9 cellular contexts compared by ENCODE assay signal in genomic region chr1:201791775-201792166, GRCh38. TPM values are rescaled to one million over a fixed set of nuclear protein-coding genes. Genes with fewer than 3 reads are reported as not detected.
DNase-seq lines count a peak whose midpoint lies in the region; ATAC-seq and TF ChIP-seq lines count a peak whose summit lies in the region.
"Had no signal": no experiment of that assay in that cellular context is flagged by ENCODE, and none has a peak within 500 bp of the region (broad histone marks: within the 10 kb centered on the region; RNA-seq: fewer than 3 reads in every experiment).

No MANE protein-coding gene starts in this region.

- ATAC-seq in gastrocnemius medialis (no peak), HG02981 (IDR thresholded peaks at IDR 0.05; ENCODE audit: unreplicated experiment) (no peak), HG03520 (IDR thresholded peaks at IDR 0.05; ENCODE audit: unreplicated experiment) (no peak), HG03457 (IDR thresholded peaks at IDR 0.05; ENCODE audit: unreplicated experiment) (no peak)

- H3K4me1 ChIP-seq in gastrocnemius medialis: peaks cover 30 to 38% of the 10 kb centered on the region in 2 donors

- H3K9me3 ChIP-seq in gastrocnemius medialis: no peaks in the 10 kb centered on the region

- DNase-seq in GM03348 (ENCODE audit: low spot score) (peak; percentile 78), RPMI7951 (ENCODE audit: low read depth) (peak; percentile 70), fibroblast of villous mesenchyme (ENCODE audit: low read depth) (peak; percentile 85), gastrocnemius medialis (no peak), ACHN (no peak)
- DNase-seq: Karpas-422 had no signal

- H3K27me3 ChIP-seq in gastrocnemius medialis: no peaks in the 10 kb centered on the region

- no peaks in the 10 kb centered on the region for H3K36me3 ChIP-seq in gastrocnemius medialis

- TF ChIP-seq POLR2A in gastrocnemius medialis (IDR thresholded peaks at IDR 0.05): no peak

- intact Hi-C loops in gastrocnemius medialis (cut with DNase I; ENCODE audit: low total_unique reads): loop anchor here (5.0 kb wide), 1 partner anchor 259 kb away; no protein-coding TSS in a partner anchor

- H3K4me3 ChIP-seq in fibroblast of villous mesenchyme (ENCODE audit: low read depth, low read length): no peak overlapping the region
- H3K4me3 ChIP-seq in gastrocnemius medialis: no peak overlapping the region

- TF ChIP-seq CTCF in fibroblast of villous mesenchyme (IDR thresholded peaks at IDR 0.05; ENCODE audit: insufficient read depth, low read depth, low read length): no peak
- TF ChIP-seq CTCF in gastrocnemius medialis (IDR thresholded peaks at IDR 0.05 in 4 of 5, conservative IDR thresholded peaks at IDR 0.05 in 1 of 5): no peak

- in situ Hi-C loops in gastrocnemius medialis (cut with MboI; ENCODE audit: low sequenced_read_pairs in 4 of 4): loop anchor here in 3 of 4 donors (5.0 to 10.0 kb wide), 3 partner anchors 227 to 234 kb away; no protein-coding TSS in a partner anchor
- in situ Hi-C loops in ACHN (cut with HindIII; ENCODE audit: low pct_ligation_motif_present, low pct_unique_long_range_greater_than_20kb, low sequenced_read_pairs): loop anchor here (25.0 kb wide), 1 partner anchor 254 kb away; the partner anchor contains the start of gene NAV1

- peak overlapping the region; percentile 49 to 73 (median 66) for H3K27ac ChIP-seq in gastrocnemius medialis

RNA-seq across cellular contexts. Expression of gene IPO9, which starts 37.2 kb away (rescaled TPM):
- 16.7 and 22.9 TPM in 2 replicates for total RNA-seq in RPMI7951 (2014; rRNA removed; shearing (Covaris generic))
- total RNA-seq in fibroblast of villous mesenchyme (28.3 and 28.9 TPM in 2 replicates), gastrocnemius medialis (10 to 100 TPM in 2 of 4 donors, 1 to 10 TPM in 2; 7.2 to 16.3 (median 10.3) TPM)

Comparison
In these comparisons a context has a peak if more than half of its experiments do, and no peak if none do; other contexts are left out.
1. DNase-seq: peak in GM03348 (single experiment), RPMI7951 (single experiment) and fibroblast of villous mesenchyme (single experiment); none in gastrocnemius medialis (0 of 2) and ACHN (single experiment).